ENCODE assay signal across 17 cellular contexts in genomic region chr5:89353837-89354551, GRCh38.
DNase-seq lines count a peak whose midpoint lies in the region; ATAC-seq and TF ChIP-seq lines count a peak whose summit lies in the region.
"Had no signal": no experiment of that assay in that cellular context is flagged by ENCODE, and none has a peak within 500 bp of the region (broad histone marks: within the 10 kb centered on the region; RNA-seq: fewer than 3 reads in every experiment).

No MANE protein-coding gene starts in this region.

- no peak for ATAC-seq in activated CD8-positive, alpha-beta memory T cell treated with anti-CD3 and anti-CD28 coated beads, Interleukin-2, amount 10 ng/mL, durations not matched to agents 7 days and 5 days
- ATAC-seq in HG02623 (IDR thresholded peaks at IDR 0.05; ENCODE audit: unreplicated experiment), result peak; percentile 62
- ATAC-seq in HG03521 (IDR thresholded peaks at IDR 0.05; ENCODE audit: unreplicated experiment), result peak; percentile 82
- no peak for ATAC-seq in CD8-positive, alpha-beta T cell
- no peak for ATAC-seq in heart right ventricle
- no peak for ATAC-seq in GM18519 (IDR thresholded peaks at IDR 0.05; ENCODE audit: low FRiP score, unreplicated experiment)
- ATAC-seq: left ventricle myocardium superior had no signal

- peaks cover 2% of the 10 kb centered on the region for H3K9me3 Mint-ChIP-seq in activated CD8-positive, alpha-beta memory T cell treated with anti-CD3 and anti-CD28 coated beads, Interleukin-2, amount 10 ng/mL, durations not matched to agents 7 days and 5 days (ENCODE audit: low read depth)
- H3K9me3 Mint-ChIP-seq in CD8-positive, alpha-beta T cell, result no peaks in the 10 kb centered on the region
- H3K9me3 Mint-ChIP-seq: type B pancreatic cell had no signal

- WGBS in heart right ventricle, 2 donors, result 37 to 41% methylated on average over 1 of the region's 1 CpG

- intact Hi-C loops in CD8-positive, alpha-beta T cell (cut with DNase I, micrococcal nuclease), result no loop called here
- intact Hi-C loops in heart right ventricle (cut with DNase I), result loop anchor here in 1 of 10 donors (5.0 kb wide), 1 partner anchor 207 kb away; no protein-coding TSS in a partner anchor

- CTCF ChIA-PET in activated CD8-positive, alpha-beta memory T cell treated with anti-CD3 and anti-CD28 coated beads, Interleukin-2, amount 10 ng/mL, durations not matched to agents 7 days and 5 days (lab: Charles Lee), result no interaction called here
- CTCF ChIA-PET in CD8-positive, alpha-beta T cell (lab: Charles Lee), result no interaction called here

- DNase-seq in activated CD8-positive, alpha-beta memory T cell treated with anti-CD3 and anti-CD28 coated beads, Interleukin-2, amount 10 ng/mL, durations not matched to agents 7 days and 5 days, result no peak
- DNase-seq in activated CD8-positive, alpha-beta memory T cell treated with anti-CD3 and anti-CD28 coated beads, Interleukin-2, amount 50 U/mL, for 4 hours, result no peak
- no peak for DNase-seq in CD8-positive, alpha-beta T cell
- no peak for DNase-seq in DMS79 treated with DMSO at 0.1 percent for 48 hours (lab: John Stamatoyannopoulos, UW)
- DNase-seq in heart right ventricle, result no peak
- DNase-seq: activated CD4-positive, alpha-beta T cell treated with anti-CD3 and anti-CD28 coated beads, Interleukin-2, amount 50 U/mL, for 4 hours; activated naive CD4-positive, alpha-beta T cell; Caco-2; left ventricle myocardium superior; T-helper 2 cell had no signal

- no peaks in the 10 kb centered on the region for H3K9me3 ChIP-seq in CD8-positive, alpha-beta T cell (ENCODE audit: low read length)
- no peaks in the 10 kb centered on the region for H3K9me3 ChIP-seq in heart right ventricle
- H3K9me3 ChIP-seq: Caco-2, HAP-1, neutrophil had no signal

- H3K4me1 ChIP-seq in CD8-positive, alpha-beta T cell (ENCODE audit: insufficient read depth, low read length), result no peaks in the 10 kb centered on the region
- no peaks in the 10 kb centered on the region for H3K4me1 ChIP-seq in heart right ventricle
- H3K4me1 ChIP-seq: Caco-2, HAP-1 had no signal

- POLR2A ChIA-PET in CD8-positive, alpha-beta T cell (lab: Charles Lee), result no interaction called here

- no peak overlapping the region for H3K4me3 Mint-ChIP-seq in activated CD8-positive, alpha-beta memory T cell treated with anti-CD3 and anti-CD28 coated beads, Interleukin-2, amount 10 ng/mL, durations not matched to agents 7 days and 5 days
- H3K4me3 Mint-ChIP-seq in CD8-positive, alpha-beta T cell, result no peak overlapping the region
- H3K4me3 Mint-ChIP-seq: type B pancreatic cell had no signal

- no peaks in the 10 kb centered on the region for H3K36me3 ChIP-seq in CD8-positive, alpha-beta T cell (ENCODE audit: insufficient read depth, low read length)
- no peaks in the 10 kb centered on the region for H3K36me3 ChIP-seq in heart right ventricle
- H3K36me3 ChIP-seq: HAP-1, neutrophil had no signal

- no peaks in the 10 kb centered on the region for H3K27me3 Mint-ChIP-seq in activated CD8-positive, alpha-beta memory T cell treated with anti-CD3 and anti-CD28 coated beads, Interleukin-2, amount 10 ng/mL, durations not matched to agents 7 days and 5 days
- no peaks in the 10 kb centered on the region for H3K27me3 Mint-ChIP-seq in CD8-positive, alpha-beta T cell (ENCODE audit: low read depth)
- H3K27me3 Mint-ChIP-seq: type B pancreatic cell had no signal

- H3K27ac ChIP-seq in CD8-positive, alpha-beta T cell (ENCODE audit: low read depth, low read length), result no peak overlapping the region
- no peak overlapping the region for H3K27ac ChIP-seq in heart right ventricle
- H3K27ac ChIP-seq: 22Rv1, neutrophil had no signal

- H3K36me3 Mint-ChIP-seq in activated CD8-positive, alpha-beta memory T cell treated with anti-CD3 and anti-CD28 coated beads, Interleukin-2, amount 10 ng/mL, durations not matched to agents 7 days and 5 days, result no peaks in the 10 kb centered on the region
- H3K36me3 Mint-ChIP-seq in CD8-positive, alpha-beta T cell, result no peaks in the 10 kb centered on the region
- H3K36me3 Mint-ChIP-seq: type B pancreatic cell had no signal

- H3K4me3 ChIP-seq in CD8-positive, alpha-beta T cell (ENCODE audit: low read depth, low read length), result no peak overlapping the region
- H3K4me3 ChIP-seq in heart right ventricle, result no peak overlapping the region
- H3K4me3 ChIP-seq: HAP-1 had no signal

- H3K27ac Mint-ChIP-seq in activated CD8-positive, alpha-beta memory T cell treated with anti-CD3 and anti-CD28 coated beads, Interleukin-2, amount 10 ng/mL, durations not matched to agents 7 days and 5 days, result peak overlapping the region; percentile 29
- no peak overlapping the region for H3K27ac Mint-ChIP-seq in CD8-positive, alpha-beta T cell
- H3K27ac Mint-ChIP-seq: type B pancreatic cell had no signal

- no peak for TF ChIP-seq CTCF in CD8-positive, alpha-beta T cell (IDR thresholded peaks at IDR 0.05)
- no peak for TF ChIP-seq CTCF in heart right ventricle (IDR thresholded peaks at IDR 0.05)

- no peaks in the 10 kb centered on the region for H3K4me1 Mint-ChIP-seq in activated CD8-positive, alpha-beta memory T cell treated with anti-CD3 and anti-CD28 coated beads, Interleukin-2, amount 10 ng/mL, durations not matched to agents 7 days and 5 days
- no peaks in the 10 kb centered on the region for H3K4me1 Mint-ChIP-seq in CD8-positive, alpha-beta T cell (ENCODE audit: low read depth)

- H3K27me3 ChIP-seq in CD8-positive, alpha-beta T cell (ENCODE audit: insufficient read depth, low read length), result no peaks in the 10 kb centered on the region
- H3K27me3 ChIP-seq in heart right ventricle, result no peaks in the 10 kb centered on the region
- H3K27me3 ChIP-seq: neutrophil had no signal

Comparison
In these comparisons a context has a peak if more than half of its experiments do, and no peak if none do; other contexts are left out.
1. ATAC-seq: peak in HG02623 (single experiment) and HG03521 (single experiment); none in activated CD8-positive, alpha-beta memory T cell treated with anti-CD3 and anti-CD28 coated beads, Interleukin-2, amount 10 ng/mL, durations not matched to agents 7 days and 5 days (single experiment), CD8-positive, alpha-beta T cell (single experiment), heart right ventricle (0 of 8) and GM18519 (single experiment).